ENCODE assay signal across 27 cellular contexts in the genomic region with DNA sequence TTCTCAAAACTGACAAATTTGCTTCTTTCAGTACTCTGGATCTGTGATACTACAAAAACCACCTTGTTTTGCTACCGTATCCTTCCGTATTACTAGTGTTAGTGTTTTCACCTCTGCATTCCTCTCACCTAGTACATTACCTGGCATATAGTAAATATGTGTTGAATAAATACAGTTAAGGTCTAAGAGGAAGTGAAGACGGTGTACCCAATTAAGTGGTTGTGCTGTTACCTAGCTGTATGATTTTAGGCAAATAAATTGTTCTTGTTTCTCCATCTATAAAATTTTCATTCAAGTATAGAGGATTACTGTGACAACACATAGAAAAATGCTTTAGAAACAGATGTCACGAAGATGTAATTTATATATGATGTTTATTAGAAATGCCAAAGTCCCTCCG.
"Had no signal": no experiment of that assay in that cellular context is flagged by ENCODE, and none has a peak within 500 bp of the region (broad histone marks: within the 10 kb centered on the region; RNA-seq: fewer than 3 reads in every experiment).

No MANE protein-coding gene starts in this region.

- H3K4me1 Mint-ChIP-seq: nephron progenitor cell had no signal

- H3K27ac ChIP-seq: coronary artery, esophagus squamous epithelium, lower lobe of right lung, ovary, right lobe of liver, testis, tibial artery had no signal

- ATAC-seq: effector memory CD8-positive, alpha-beta T cell; left ventricle myocardium superior; naive thymus-derived CD8-positive, alpha-beta T cell; right lobe of liver had no signal

- H3K4me3 Mint-ChIP-seq: effector memory CD8-positive, alpha-beta T cell; immature natural killer cell; naive thymus-derived CD8-positive, alpha-beta T cell; nephron progenitor cell; type B pancreatic cell had no signal

- H3K27ac Mint-ChIP-seq: effector memory CD8-positive, alpha-beta T cell; immature natural killer cell; naive thymus-derived CD8-positive, alpha-beta T cell; nephron progenitor cell; type B pancreatic cell had no signal

- H3K4me3 ChIP-seq: coronary artery, esophagus squamous epithelium, lower lobe of right lung, ovary, right lobe of liver, smooth muscle cell, testis, tibial artery had no signal

- DNase-seq: effector memory CD8-positive, alpha-beta T cell; erythroblast; esophagus squamous epithelium; foreskin melanocyte; glutamatergic neuron; hypothalamus; immature natural killer cell; islet precursor cell; kidney glomerular epithelial cell; left ventricle myocardium superior; lower lobe of right lung; naive thymus-derived CD8-positive, alpha-beta T cell; nephron progenitor cell; occipital lobe; ovary; right lobe of liver; stimulated activated CD4-positive, alpha-beta T cell treated with anti-CD3 and anti-CD28 coated beads, Interleukin-12 subunit alpha, Interleukin-12 subunit beta, amount 100 ng/mL, for 4 hours; stimulated activated CD4-positive, alpha-beta T cell treated with anti-CD3 and anti-CD28 coated beads, Interleukin-1b, Interleukin-23, amount 100 ng/mL, for 48 hours; stimulated activated CD4-positive, alpha-beta T cell treated with anti-CD3 and anti-CD28 coated beads, Interleukin-4, amount 100 ng/mL, for 1 hour; stimulated activated CD8-positive, alpha-beta memory T cell treated with anti-CD3 and anti-CD28 coated beads, Interleukin-4, amount 100 ng/mL, for 48 hours; stimulated activated naive CD4-positive, alpha-beta T cell; substantia nigra; testis; tibial artery had no signal

- H3K27me3 Mint-ChIP-seq: effector memory CD8-positive, alpha-beta T cell; naive thymus-derived CD8-positive, alpha-beta T cell; type B pancreatic cell had no signal

- H3K4me1 ChIP-seq: lower lobe of right lung, testis, tibial artery had no signal

- H3K9me3 Mint-ChIP-seq: effector memory CD8-positive, alpha-beta T cell; immature natural killer cell; naive thymus-derived CD8-positive, alpha-beta T cell; type B pancreatic cell had no signal

- H3K9me3 ChIP-seq: esophagus squamous epithelium, lower lobe of right lung, ovary, right lobe of liver, testis, tibial artery had no signal

- H3K36me3 ChIP-seq: ovary, right lobe of liver, tibial artery had no signal

- H3K27me3 ChIP-seq: esophagus squamous epithelium, ovary, right lobe of liver, testis, tibial artery had no signal
